15 cellular contexts compared by ENCODE assay signal in the genomic region with DNA sequence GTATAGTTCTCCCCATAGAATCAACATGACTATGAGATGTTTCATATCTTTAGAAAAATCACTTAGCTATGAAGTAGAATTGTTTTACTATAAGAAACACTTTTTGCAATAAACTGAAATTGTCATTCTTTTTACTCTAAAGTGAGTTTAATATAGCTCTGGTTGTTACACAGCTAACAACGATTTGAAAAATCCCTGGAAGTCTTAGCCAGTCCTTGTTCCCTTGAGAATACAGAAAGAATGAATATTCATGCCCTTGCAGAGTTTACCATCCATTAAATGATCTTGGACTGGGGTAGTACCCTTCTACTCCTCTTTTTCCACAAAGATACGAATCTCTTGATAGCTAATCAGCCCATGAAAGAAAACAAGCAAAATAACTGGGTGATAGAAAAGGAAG.
"Had no signal": no experiment of that assay in that cellular context is flagged by ENCODE, and none has a peak within 500 bp of the region (broad histone marks: within the 10 kb centered on the region; RNA-seq: fewer than 3 reads in every experiment).

No MANE protein-coding gene starts in this region.

- H3K9me3 Mint-ChIP-seq: natural killer cell, neural crest cell had no signal

- H3K4me1 Mint-ChIP-seq: natural killer cell, neural crest cell had no signal

- H3K4me3 Mint-ChIP-seq: natural killer cell, neural crest cell had no signal

- DNase-seq: effector memory CD4-positive, alpha-beta T cell; foreskin melanocyte; head of caudate nucleus; hippocampal formation; kidney glomerular epithelial cell; mammary epithelial cell; mucosa of descending colon; natural killer cell; ovary; sigmoid colon; stimulated activated CD4-positive, alpha-beta T cell treated with anti-CD3 and anti-CD28 coated beads, Interleukin-2, amount 100 ng/mL, for 48 hours; stimulated activated naive CD8-positive, alpha-beta T cell treated with anti-CD3 and anti-CD28 coated beads, Interleukin-15, Interleukin-2, amounts not matched to agents 100 U/mL and 50 U/mL, for 24 hours; upper lobe of right lung had no signal

- H3K27ac Mint-ChIP-seq: natural killer cell had no signal

- H3K36me3 Mint-ChIP-seq: natural killer cell had no signal

- ATAC-seq: esophagus mucosa; mucosa of descending colon; natural killer cell; stimulated activated naive CD8-positive, alpha-beta T cell treated with anti-CD3 and anti-CD28 coated beads, Interleukin-15, Interleukin-2, amounts not matched to agents 100 U/mL and 50 U/mL, for 24 hours; upper lobe of right lung had no signal
